Comparison of ENCODE assay signal across 17 cellular contexts in the genomic region with DNA sequence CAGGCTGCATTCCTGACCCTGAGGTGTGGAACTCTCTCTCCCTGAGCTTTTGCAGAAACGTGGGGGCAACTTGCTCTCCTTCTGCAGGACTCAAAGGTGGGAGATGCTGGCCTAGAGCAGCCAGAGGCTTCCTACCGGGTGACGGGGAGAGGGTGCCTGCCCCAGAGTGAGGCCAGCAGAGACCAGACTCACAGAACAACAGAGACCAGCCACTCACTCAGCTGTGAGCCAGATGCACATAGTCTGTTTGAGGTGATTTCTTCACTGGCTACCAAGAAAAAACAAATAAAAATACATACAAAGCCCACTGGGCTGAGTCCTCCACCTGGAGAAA.
DNase-seq lines count a peak whose midpoint lies in the region; ATAC-seq and TF ChIP-seq lines count a peak whose summit lies in the region.
"Had no signal": no experiment of that assay in that cellular context is flagged by ENCODE, and none has a peak within 500 bp of the region (broad histone marks: within the 10 kb centered on the region; RNA-seq: fewer than 3 reads in every experiment).

No MANE protein-coding gene starts in this region.

- no CpG with 5 or more reads among the region's 3 CpGs for WGBS in neuronal stem cell (ENCODE audit: extremely low coverage in 2 of 2, insufficient read length in 2 of 2, insufficient replicate concordance in 1 of 2), 2 donors

- no peak overlapping the region for H2BK15ac ChIP-seq in neuronal stem cell (ENCODE audit: low read length)

- no peak overlapping the region for H3K27ac ChIP-seq in RWPE2 (ENCODE audit: poor library complexity, severe bottlenecking)
- H3K27ac ChIP-seq in neuronal stem cell (replicated peaks; ENCODE audit: low read length): no peak overlapping the region
- no peak overlapping the region for H3K27ac ChIP-seq in A673 (ENCODE audit: low read depth, low read length, poor library complexity, severe bottlenecking)
- H3K27ac ChIP-seq: HL-60 had no signal

- CTCF ChIA-PET in A673 (lab: Charles Lee): no interaction called here

- H3K4me1 ChIP-seq in BE2C: peaks cover 25% of the 10 kb centered on the region
- no peaks in the 10 kb centered on the region for H3K4me1 ChIP-seq in RWPE2 (ENCODE audit: insufficient read depth, poor library complexity, severe bottlenecking)
- peaks cover 0 to 3% of the 10 kb centered on the region in 2 donors for H3K4me1 ChIP-seq in neuronal stem cell (ENCODE audit: control insufficient read depth in 2 of 2, insufficient read depth in 1 of 2, low read depth in 1 of 2, low read length in 2 of 2)
- H3K4me1 ChIP-seq in A673 (ENCODE audit: insufficient read depth, low read length, poor library complexity, severe bottlenecking): no peaks in the 10 kb centered on the region

- no peak overlapping the region for H3K18ac ChIP-seq in neuronal stem cell (ENCODE audit: low read length)

- H2BK120ac ChIP-seq in neuronal stem cell (ENCODE audit: low read depth, low read length): no peak overlapping the region

- POLR2A ChIA-PET in A673 (lab: Charles Lee; ENCODE audit: low non-redundant PET): no interaction called here

- H3K4ac ChIP-seq in neuronal stem cell (ENCODE audit: low read length): no peak overlapping the region

- H2AFZ ChIP-seq in neuronal stem cell (ENCODE audit: low read length): no peak overlapping the region

- no peak overlapping the region for H3K4me2 ChIP-seq in neuronal stem cell (ENCODE audit: insufficient read depth, low read length, poor library complexity, severe bottlenecking)

- H3K4me3 ChIP-seq in BE2C (ENCODE audit: low read depth, low read length) (no peak overlapping the region; the same call in 1 of the 2 replicates), RWPE2 (ENCODE audit: severe bottlenecking) (no peak overlapping the region), neuronal stem cell (ENCODE audit: low read length in 2 of 2) (no peak overlapping the region), A673 (ENCODE audit: low read depth, low read length, poor library complexity, severe bottlenecking) (no peak overlapping the region)

- H4K91ac ChIP-seq in neuronal stem cell (ENCODE audit: low read depth, low read length, poor library complexity): no peak overlapping the region

- no peak for ATAC-seq in RWPE2 (ENCODE audit: low read depth)
- ATAC-seq: CD8-positive, alpha-beta T cell had no signal

- peak; percentile 81 for DNase-seq in BE2C
- DNase-seq in RWPE2 (ENCODE audit: low spot score): peak; percentile 30
- DNase-seq in islet precursor cell: peak; percentile 55
- no peak for DNase-seq in neuronal stem cell (ENCODE audit: low spot score)
- no peak for DNase-seq in COLO668 (lab: John Stamatoyannopoulos, UW; ENCODE audit: unreplicated experiment)
- no peak for DNase-seq in T-helper 9 cell
- no peak for DNase-seq in NCI-H187 (lab: John Stamatoyannopoulos, UW)
- DNase-seq in A673 (ENCODE audit: low spot score): no peak
- DNase-seq: 8988T; ACHN; CD8-positive, alpha-beta T cell; DMS53; GF-D8; HCEC 1CT; HFFc6 had no signal

- H3K27me3 ChIP-seq in BE2C: no peaks in the 10 kb centered on the region
- no peaks in the 10 kb centered on the region for H3K27me3 ChIP-seq in RWPE2 (ENCODE audit: insufficient read depth, poor library complexity, severe bottlenecking)
- no peaks in the 10 kb centered on the region for H3K27me3 ChIP-seq in neuronal stem cell (ENCODE audit: control insufficient read depth in 3 of 3, insufficient read depth in 3 of 3, low read depth in 1 of 3, low read length in 3 of 3)
- H3K27me3 ChIP-seq in A673 (replicated peaks; ENCODE audit: insufficient read depth, low read depth, low read length, poor library complexity): no peaks in the 10 kb centered on the region

- intact Hi-C loops in A673 (cut with micrococcal nuclease; ENCODE audit: unreplicated experiment): no loop called here

- no peak overlapping the region for H3K9ac ChIP-seq in neuronal stem cell (ENCODE audit: low read depth, low read length, poor library complexity)

- H3K14ac ChIP-seq in neuronal stem cell (ENCODE audit: low read length): no peak overlapping the region

- no peak overlapping the region for H4K8ac ChIP-seq in neuronal stem cell (ENCODE audit: low read depth, low read length)

- no peak overlapping the region for H2AK5ac ChIP-seq in neuronal stem cell (ENCODE audit: low read depth, low read length)

- H3K23ac ChIP-seq in neuronal stem cell (ENCODE audit: low read depth, low read length, poor library complexity): no peak overlapping the region

- H3K9me3 ChIP-seq in BE2C: no peaks in the 10 kb centered on the region
- H3K9me3 ChIP-seq in RWPE2 (ENCODE audit: severe bottlenecking): no peaks in the 10 kb centered on the region
- H3K9me3 ChIP-seq in neuronal stem cell (replicated peaks in 1 of 2; ENCODE audit: control insufficient read depth in 2 of 2, insufficient read depth in 1 of 2, low read depth in 1 of 2, low read length in 2 of 2): no peaks in the 10 kb centered on the region
- no peaks in the 10 kb centered on the region for H3K9me3 ChIP-seq in A673 (ENCODE audit: low read depth, low read length, poor library complexity, severe bottlenecking)
- H3K9me3 ChIP-seq: Caco-2 had no signal

- TF ChIP-seq CTCF in BE2C (IDR thresholded peaks at IDR 0.05; ENCODE audit: low read depth, low read length) (no peak), RWPE2 (IDR thresholded peaks at IDR 0.05; ENCODE audit: poor library complexity, severe bottlenecking) (no peak), A673 (conservative IDR thresholded peaks at IDR 0.05; ENCODE audit: low read depth, low read length) (no peak)

- peak overlapping the region; percentile 63 for H2BK12ac ChIP-seq in neuronal stem cell (ENCODE audit: low read length)

- peak overlapping the region; percentile 49 for H2BK5ac ChIP-seq in neuronal stem cell (ENCODE audit: low read length)

- BruUV-seq in A673 (replicated peaks; lab: Mats Ljungman, UMichigan): no TSS peak

- H3K79me1 ChIP-seq in neuronal stem cell (ENCODE audit: low read depth, low read length): no peaks in the 10 kb centered on the region

- H3K36me3 ChIP-seq in BE2C (no peaks in the 10 kb centered on the region), RWPE2 (ENCODE audit: low read depth) (no peaks in the 10 kb centered on the region), neuronal stem cell (replicated peaks in 1 of 2; ENCODE audit: control insufficient read depth in 2 of 2, insufficient read depth in 2 of 2, low read length in 2 of 2) (no peaks in the 10 kb centered on the region), A673 (ENCODE audit: insufficient read depth, low read length, poor library complexity, severe bottlenecking) (no peaks in the 10 kb centered on the region)

Comparison
In these comparisons a context has a peak if more than half of its experiments do, and no peak if none do; other contexts are left out.
1. DNase-seq: peak in BE2C (single experiment), RWPE2 (single experiment) and islet precursor cell (single experiment); none in neuronal stem cell (single experiment), COLO668 (single experiment), T-helper 9 cell (single experiment), NCI-H187 (0 of 2) and A673 (single experiment).